1 cellular context compared by ENCODE assay signal in genomic region chr13:114296902-114297301, GRCh38.
TF ChIP-seq lines count a peak whose summit lies in the region.

No MANE protein-coding gene starts in this region.

TF ChIP-seq in K562, 482 proteins besides CTCF, POLR2A, EP300 and RAD21 (continued from another document):
- TF ChIP-seq THAP12 (CRISPR knock-in tag; IDR thresholded peaks at IDR 0.05) = no peak
- no peak for TF ChIP-seq ELF4 (CRISPR knock-in tag; IDR thresholded peaks at IDR 0.05)
- TF ChIP-seq ZNF655 (CRISPR knock-in tag; IDR thresholded peaks at IDR 0.05) = no peak
- no peak for TF ChIP-seq ATF2 (CRISPR knock-in tag; IDR thresholded peaks at IDR 0.05)
- TF ChIP-seq ZC3H8 (IDR thresholded peaks at IDR 0.05) = no peak
- no peak for TF ChIP-seq CCNT2 (IDR thresholded peaks at IDR 0.05; ENCODE audit: borderline replicate concordance, extremely low read depth, insufficient read length, low read depth, low read length)
- no peak for TF ChIP-seq LARP7 (IDR thresholded peaks at IDR 0.05)
TF ChIP-seq in K562: peak in this region for 0.
